In the genomic region with DNA sequence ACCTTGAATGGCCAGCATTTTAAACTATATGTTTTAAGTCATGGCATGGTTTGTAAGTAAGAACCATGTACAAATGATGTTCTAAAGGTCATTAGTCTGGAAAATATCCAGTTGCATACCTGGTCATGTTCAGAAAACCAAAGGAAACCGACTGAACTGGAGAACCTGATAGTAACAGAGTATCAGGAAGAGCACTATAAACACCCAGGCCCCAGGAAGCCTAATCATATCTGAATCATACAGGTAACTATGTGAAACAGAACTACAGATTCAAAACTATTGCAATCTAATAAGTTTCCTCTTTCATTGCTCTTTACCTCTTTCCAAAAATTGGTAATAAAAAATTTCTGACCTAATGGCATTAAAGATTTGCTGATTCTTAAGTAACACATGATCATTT, we compare ENCODE assay signal across 25 cellular contexts.
"Had no signal": no experiment of that assay in that cellular context is flagged by ENCODE, and none has a peak within 500 bp of the region (broad histone marks: within the 10 kb centered on the region; RNA-seq: fewer than 3 reads in every experiment).

No MANE protein-coding gene starts in this region.

- DNase-seq: activated CD4-positive, alpha-beta T cell treated with anti-CD3 and anti-CD28 coated beads for 4 hours; activated CD4-positive, alpha-beta T cell treated with anti-CD3 and anti-CD28 coated beads, Interleukin-2, amount 50 U/mL, for 4 hours; activated effector memory CD4-positive, alpha-beta T cell treated with Interleukin-2 at 50 U/mL for 16 hours; activated naive CD4-positive, alpha-beta T cell treated with anti-CD3 and anti-CD28 coated beads, Interleukin-2, amount 10 ng/mL, durations not matched to agents 7 days and 5 days; activated naive CD8-positive, alpha-beta T cell treated with anti-CD3 and anti-CD28 coated beads, Interleukin-2, amount 10 ng/mL, durations not matched to agents 7 days and 5 days; amygdala; dermis blood vessel endothelial cell; effector CD4-positive, alpha-beta T cell; foreskin fibroblast; heart left ventricle; kidney glomerular epithelial cell; left lung; lower lobe of right lung; mesendoderm; posterior cingulate gyrus; right cardiac atrium; spleen; stimulated activated naive CD4-positive, alpha-beta T cell; T-helper 1 cell; tibial artery; upper lobe of right lung had no signal

- H3K27me3 ChIP-seq: heart left ventricle, left lung, spleen, suprapubic skin, tibial artery, upper lobe of right lung had no signal

- H3K9me3 Mint-ChIP-seq: activated naive CD4-positive, alpha-beta T cell treated with anti-CD3 and anti-CD28 coated beads, Interleukin-2, amount 10 ng/mL, durations not matched to agents 7 days and 5 days; activated naive CD8-positive, alpha-beta T cell treated with anti-CD3 and anti-CD28 coated beads, Interleukin-2, amount 10 ng/mL, durations not matched to agents 7 days and 5 days; natural killer cell treated with Interleukin-12 subunit alpha and Interleukin-12 subunit beta and Interleukin-15 and Interleukin-18, amount 100 ng/mL, for 72 hours; T-helper 2 cell treated with Interferon-gamma antibody and Interleukin-4, amounts not matched to agents 5 μg/mL and 100 μg/mL, for 36 hours had no signal

- H3K27ac Mint-ChIP-seq: activated naive CD4-positive, alpha-beta T cell treated with anti-CD3 and anti-CD28 coated beads, Interleukin-2, amount 10 ng/mL, durations not matched to agents 7 days and 5 days; activated naive CD8-positive, alpha-beta T cell treated with anti-CD3 and anti-CD28 coated beads, Interleukin-2, amount 10 ng/mL, durations not matched to agents 7 days and 5 days; natural killer cell treated with Interleukin-12 subunit alpha and Interleukin-12 subunit beta and Interleukin-15 and Interleukin-18, amount 100 ng/mL, for 72 hours; T-helper 2 cell treated with Interferon-gamma antibody and Interleukin-4, amounts not matched to agents 5 μg/mL and 100 μg/mL, for 36 hours had no signal

- H3K4me3 Mint-ChIP-seq: activated naive CD4-positive, alpha-beta T cell treated with anti-CD3 and anti-CD28 coated beads, Interleukin-2, amount 10 ng/mL, durations not matched to agents 7 days and 5 days; activated naive CD8-positive, alpha-beta T cell treated with anti-CD3 and anti-CD28 coated beads, Interleukin-2, amount 10 ng/mL, durations not matched to agents 7 days and 5 days; natural killer cell treated with Interleukin-12 subunit alpha and Interleukin-12 subunit beta and Interleukin-15 and Interleukin-18, amount 100 ng/mL, for 72 hours; T-helper 2 cell treated with Interferon-gamma antibody and Interleukin-4, amounts not matched to agents 5 μg/mL and 100 μg/mL, for 36 hours had no signal

- H3K4me1 Mint-ChIP-seq: activated naive CD4-positive, alpha-beta T cell treated with anti-CD3 and anti-CD28 coated beads, Interleukin-2, amount 10 ng/mL, durations not matched to agents 7 days and 5 days; activated naive CD8-positive, alpha-beta T cell treated with anti-CD3 and anti-CD28 coated beads, Interleukin-2, amount 10 ng/mL, durations not matched to agents 7 days and 5 days had no signal

- FAIRE-seq: colon had no signal

- H3K27ac ChIP-seq: heart left ventricle, left lung, lower lobe of right lung, suprapubic skin, tibial artery, upper lobe of right lung had no signal

- H3K36me3 ChIP-seq: heart left ventricle, left lung, lower lobe of right lung, spleen, suprapubic skin, tibial artery, upper lobe of right lung had no signal

- H3K4me3 ChIP-seq: heart left ventricle, left lung, lower lobe of right lung, spleen, suprapubic skin, tibial artery, upper lobe of right lung had no signal

- ATAC-seq: heart left ventricle; left lung; lower lobe of right lung; natural killer cell treated with Interleukin-12 subunit alpha and Interleukin-12 subunit beta and Interleukin-15 and Interleukin-18, amount 100 ng/mL, for 72 hours; right cardiac atrium; upper lobe of right lung had no signal

- H3K4me1 ChIP-seq: tibial artery had no signal

- H3K9me3 ChIP-seq: heart left ventricle, left lung, lower lobe of right lung, spleen, suprapubic skin, tibial artery, upper lobe of right lung had no signal

- H3K36me3 Mint-ChIP-seq: activated naive CD4-positive, alpha-beta T cell treated with anti-CD3 and anti-CD28 coated beads, Interleukin-2, amount 10 ng/mL, durations not matched to agents 7 days and 5 days; activated naive CD8-positive, alpha-beta T cell treated with anti-CD3 and anti-CD28 coated beads, Interleukin-2, amount 10 ng/mL, durations not matched to agents 7 days and 5 days; natural killer cell treated with Interleukin-12 subunit alpha and Interleukin-12 subunit beta and Interleukin-15 and Interleukin-18, amount 100 ng/mL, for 72 hours had no signal
